Comparison of ENCODE assay signal across 19 cellular contexts in genomic region chr7:96899108-96899507, GRCh38.
DNase-seq lines count a peak whose midpoint lies in the region; FAIRE-seq and TF ChIP-seq lines count a peak whose summit lies in the region.
"Had no signal": no experiment of that assay in that cellular context is flagged by ENCODE, and none has a peak within 500 bp of the region (broad histone marks: within the 10 kb centered on the region; RNA-seq: fewer than 3 reads in every experiment).

No MANE protein-coding gene starts in this region.

- CTCF ChIA-PET in HEK293 (lab: Yijun Ruan, JAX), result interaction anchor here (0.6 kb wide), 2 partner anchors 113 to 938 kb away, joined by 3 to 6 read pairs; no protein-coding TSS in a partner anchor

- H3K4me1 ChIP-seq in HEK293 (ENCODE audit: control insufficient read depth, insufficient read depth, low read length) (no peaks in the 10 kb centered on the region), small intestine (ENCODE audit: control insufficient read depth in 2 of 2, insufficient read depth in 1 of 2, low read depth in 1 of 2, low read length in 1 of 2) (no peaks in the 10 kb centered on the region)

- FAIRE-seq in small intestine (lab: Jason Lieb, UNC) (no peak), RCC 7860 (lab: Jason Lieb, UNC) (no peak)
- FAIRE-seq: GM12878, HepG2, HTR-8/SVneo had no signal

- no peak for TF ChIP-seq CTCF in HEK293 (tag by site-specific recombination; IDR thresholded peaks at IDR 0.05)

- H3K36me3 ChIP-seq in HEK293 (ENCODE audit: control insufficient read depth in 2 of 2, insufficient read depth in 1 of 2, low read length in 2 of 2) (no peaks in the 10 kb centered on the region), small intestine (ENCODE audit: control insufficient read depth in 2 of 2, insufficient read depth in 2 of 2, low read length in 2 of 2) (no peaks in the 10 kb centered on the region)

- peak; percentile 80 for DNase-seq in NCI-H1105 treated with DMSO at 0.1 percent for 48 hours (lab: John Stamatoyannopoulos, UW)
- peak; percentile 21 for DNase-seq in NCI-H748 treated with DMSO at 0.1 percent for 48 hours (lab: John Stamatoyannopoulos, UW)
- DNase-seq in small intestine, result peak; percentile 16
- no peak for DNase-seq in RCC 7860 (ENCODE audit: low spot score)
- no peak for DNase-seq in DMS153 (lab: John Stamatoyannopoulos, UW)
- no peak for DNase-seq in RPMI8226
- DNase-seq: ACHN; C1 segment of cervical spinal cord; Calu3; CD4-positive, alpha-beta T cell; DMS 273 treated with DMSO at 0.1 percent for 48 hours; DMS79; GOT3; H9; HFFc6 had no signal

- WGBS in small intestine, 3 donors, result 11 to 29% (median 15%) methylated on average over 1 of the region's 1 CpG

- H3K27ac ChIP-seq in HEK293 (ENCODE audit: extremely low read depth, low read depth, low read length) (no peak overlapping the region), small intestine (ENCODE audit: low read depth in 1 of 2, low read length in 1 of 2) (no peak overlapping the region)

- H3K9me3 ChIP-seq in HEK293 (ENCODE audit: control insufficient read depth, insufficient read depth, low read depth, low read length) (no peaks in the 10 kb centered on the region), small intestine (ENCODE audit: control insufficient read depth, low read depth) (no peaks in the 10 kb centered on the region)

- H3K4me3 ChIP-seq in HEK293 (ENCODE audit: low read depth, low read length) (no peak overlapping the region), small intestine (ENCODE audit: low read depth in 1 of 2, low read length in 2 of 2) (no peak overlapping the region)
- H3K4me3 ChIP-seq: GM12878 had no signal

- POLR2A ChIA-PET in HEK293 (lab: Yijun Ruan, JAX), result no interaction called here

- H3K27me3 ChIP-seq in small intestine (ENCODE audit: control insufficient read depth in 2 of 2, insufficient read depth in 2 of 2, low read length in 2 of 2), result no peaks in the 10 kb centered on the region

TF ChIP-seq in HEK293, 187 proteins besides CTCF, POLR2A, EP300 and RAD21:
- TF ChIP-seq, protein P1, sequence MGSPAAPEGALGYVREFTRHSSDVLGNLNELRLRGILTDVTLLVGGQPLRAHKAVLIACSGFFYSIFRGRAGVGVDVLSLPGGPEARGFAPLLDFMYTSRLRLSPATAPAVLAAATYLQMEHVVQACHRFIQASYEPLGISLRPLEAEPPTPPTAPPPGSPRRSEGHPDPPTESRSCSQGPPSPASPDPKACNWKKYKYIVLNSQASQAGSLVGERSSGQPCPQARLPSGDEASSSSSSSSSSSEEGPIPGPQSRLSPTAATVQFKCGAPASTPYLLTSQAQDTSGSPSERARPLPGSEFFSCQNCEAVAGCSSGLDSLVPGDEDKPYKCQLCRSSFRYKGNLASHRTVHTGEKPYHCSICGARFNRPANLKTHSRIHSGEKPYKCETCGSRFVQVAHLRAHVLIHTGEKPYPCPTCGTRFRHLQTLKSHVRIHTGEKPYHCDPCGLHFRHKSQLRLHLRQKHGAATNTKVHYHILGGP (tag by site-specific recombination; IDR thresholded peaks at IDR 0.05), result peak; percentile 91
- TF ChIP-seq ZNF624 (tag by site-specific recombination; IDR thresholded peaks at IDR 0.05) (no peak), ZNF555 (tag by site-specific recombination; conservative IDR thresholded peaks at IDR 0.05) (no peak)

Comparison
In these comparisons a context has a peak if more than half of its experiments do, and no peak if none do; other contexts are left out.
1. DNase-seq: peak in NCI-H1105 treated with DMSO at 0.1 percent for 48 hours (single experiment), NCI-H748 treated with DMSO at 0.1 percent for 48 hours (single experiment) and small intestine (single experiment); none in RCC 7860 (single experiment), DMS153 (single experiment) and RPMI8226 (single experiment).